Comparison of ENCODE assay signal across 8 cellular contexts in genomic region chr12:113103756-113104450, GRCh38. TPM values are rescaled to one million over a fixed set of nuclear protein-coding genes. Genes with fewer than 3 reads are reported as not detected.
DNase-seq lines count a peak whose midpoint lies in the region; ATAC-seq and FAIRE-seq lines count a peak whose summit lies in the region.

No MANE protein-coding gene starts in this region.

- H3K9me3 Mint-ChIP-seq in activated CD4-positive, alpha-beta T cell treated with anti-CD3 and anti-CD28 coated beads for 36 hours (ENCODE audit: low read depth), result no peaks in the 10 kb centered on the region

- intact Hi-C loops in activated CD4-positive, alpha-beta T cell treated with anti-CD3 and anti-CD28 coated beads for 36 hours (cut with DNase I, micrococcal nuclease), result loop anchor here in 1 of 2 experiments (1.0 kb wide), 1 partner anchor 31 kb away; the partner anchor contains the start of gene RASAL1

- ATAC-seq in activated CD4-positive, alpha-beta T cell treated with anti-CD3 and anti-CD28 coated beads for 36 hours, result peak; percentile 98
- ATAC-seq in GM18861 (IDR thresholded peaks at IDR 0.05; ENCODE audit: unreplicated experiment), result no peak

- H3K36me3 Mint-ChIP-seq in activated CD4-positive, alpha-beta T cell treated with anti-CD3 and anti-CD28 coated beads for 36 hours (ENCODE audit: low read depth), result no peaks in the 10 kb centered on the region

- peak overlapping the region; percentile 67 for H3K27ac Mint-ChIP-seq in activated CD4-positive, alpha-beta T cell treated with anti-CD3 and anti-CD28 coated beads for 36 hours

- no peaks in the 10 kb centered on the region for H3K4me1 ChIP-seq in ectodermal cell (ENCODE audit: control insufficient read depth, insufficient read depth, low read length)

- no peaks in the 10 kb centered on the region for H3K9me3 ChIP-seq in ectodermal cell (ENCODE audit: control insufficient read depth, low read length)

- peaks cover 9% of the 10 kb centered on the region for H3K4me1 Mint-ChIP-seq in activated CD4-positive, alpha-beta T cell treated with anti-CD3 and anti-CD28 coated beads for 36 hours

- peaks cover 15% of the 10 kb centered on the region for H3K27me3 ChIP-seq in ectodermal cell (ENCODE audit: control insufficient read depth, insufficient read depth, low read length, poor library complexity, severe bottlenecking)

- no peak for DNase-seq in GM19239 (ENCODE audit: insufficient read length, low spot score)
- peak; percentile 86 for DNase-seq in activated CD4-positive, alpha-beta T cell treated with anti-CD3 and anti-CD28 coated beads for 36 hours
- peak; percentile 79 for DNase-seq in stimulated activated CD4-positive, alpha-beta T cell treated with anti-CD3 and anti-CD28 coated beads, Interleukin-15, amount 100 ng/mL, for 24 hours
- no peak for DNase-seq in RKO (ENCODE audit: low spot score)
- DNase-seq in NCI-H1105 treated with DMSO at 0.1 percent for 48 hours (lab: John Stamatoyannopoulos, UW), result no peak
- no peak for DNase-seq in NCI-H187 (lab: John Stamatoyannopoulos, UW)

- H3K4me3 Mint-ChIP-seq in activated CD4-positive, alpha-beta T cell treated with anti-CD3 and anti-CD28 coated beads for 36 hours, result peak overlapping the region; percentile 62

- peak overlapping the region; percentile 33 for H3K4me3 ChIP-seq in ectodermal cell (ENCODE audit: insufficient read depth, low read depth, low read length)

- 8 to 9% methylated on average over 43 of the region's 43 CpGs for WGBS in ectodermal cell, 2 experiments

- POLR2A ChIA-PET in activated CD4-positive, alpha-beta T cell treated with anti-CD3 and anti-CD28 coated beads for 36 hours (lab: Charles Lee), result interaction anchor here (0.6 kb wide), 1 partner anchor 13 kb away, joined by 3 read pairs; no protein-coding TSS in a partner anchor

- no peaks in the 10 kb centered on the region for H3K36me3 ChIP-seq in ectodermal cell (ENCODE audit: control insufficient read depth, insufficient read depth, low read length)

- CTCF ChIA-PET in activated CD4-positive, alpha-beta T cell treated with anti-CD3 and anti-CD28 coated beads for 36 hours (lab: Charles Lee), result interaction anchor here (0.6 to 1.4 kb wide), 5 partner anchors 31 to 173 kb away, joined by 3 to 5 read pairs (median 4); partner anchors contain the start of gene RASAL1

- FAIRE-seq in GM19239 (lab: Jason Lieb, UNC), result peak; percentile 51

- no peaks in the 10 kb centered on the region for H3K27me3 Mint-ChIP-seq in activated CD4-positive, alpha-beta T cell treated with anti-CD3 and anti-CD28 coated beads for 36 hours

- H3K27ac ChIP-seq in ectodermal cell (ENCODE audit: insufficient read depth, low read depth, low read length, poor library complexity, severe bottlenecking), result no peak overlapping the region

RNA-seq across cellular contexts. Expression of gene RASAL1, which starts 31.7 kb away (rescaled TPM):
- total RNA-seq in activated CD4-positive, alpha-beta T cell treated with anti-CD3 and anti-CD28 coated beads for 36 hours, result 10 to 100 TPM in 1 of 2 experiments, 1 to 10 TPM in 1; 9.0 to 10.6 TPM
- 0.26 TPM for polyA plus RNA-seq in ectodermal cell (2013, experiment 1 of 4)
- polyA plus RNA-seq in ectodermal cell (2013, experiment 2 of 4), result 0.30 TPM
- polyA plus RNA-seq in ectodermal cell (2013, experiment 3 of 4), result 0.85 TPM
- 0.61 TPM for polyA plus RNA-seq in ectodermal cell (2013, experiment 4 of 4)

RNA-seq across cellular contexts. Expression of gene CFAP73, which starts 45.6 kb away (rescaled TPM):
- 1 to 10 TPM in 1 of 2 experiments, under 1 TPM in 1; 0.86 to 1.1 TPM for total RNA-seq in activated CD4-positive, alpha-beta T cell treated with anti-CD3 and anti-CD28 coated beads for 36 hours
- not detected for polyA plus RNA-seq in ectodermal cell (2013, experiment 1 of 4)
- polyA plus RNA-seq in ectodermal cell (2013, experiment 2 of 4), result not detected
- polyA plus RNA-seq in ectodermal cell (2013, experiment 3 of 4), result not detected
- 0.32 TPM for polyA plus RNA-seq in ectodermal cell (2013, experiment 4 of 4)

RNA-seq across cellular contexts. Expression of gene DTX1, which starts 47.4 kb away (rescaled TPM):
- 10 to 100 TPM; 12.0 to 12.9 TPM for total RNA-seq in activated CD4-positive, alpha-beta T cell treated with anti-CD3 and anti-CD28 coated beads for 36 hours
- 6.6 TPM for polyA plus RNA-seq in ectodermal cell (2013, experiment 1 of 4)
- 9.0 TPM for polyA plus RNA-seq in ectodermal cell (2013, experiment 2 of 4)
- polyA plus RNA-seq in ectodermal cell (2013, experiment 3 of 4), result 9.2 TPM
- 7.0 TPM for polyA plus RNA-seq in ectodermal cell (2013, experiment 4 of 4)

Comparison
In these comparisons a context has a peak if more than half of its experiments do, and no peak if none do; other contexts are left out.
1. DNase-seq: peak in activated CD4-positive, alpha-beta T cell treated with anti-CD3 and anti-CD28 coated beads for 36 hours (single experiment) and stimulated activated CD4-positive, alpha-beta T cell treated with anti-CD3 and anti-CD28 coated beads, Interleukin-15, amount 100 ng/mL, for 24 hours (single experiment); none in GM19239 (single experiment), RKO (single experiment), NCI-H1105 treated with DMSO at 0.1 percent for 48 hours (single experiment) and NCI-H187 (0 of 2).